7 cellular contexts compared by ENCODE assay signal in genomic region chr16:10966563-10966962, GRCh38. TPM values are rescaled to one million over a fixed set of nuclear protein-coding genes. Genes with fewer than 3 reads are reported as not detected.
DNase-seq lines count a peak whose midpoint lies in the region; ATAC-seq lines count a peak whose summit lies in the region.
"Not testable (repeated sequence)": the region's sequence is repeated elsewhere in the genome, so short reads cannot be mapped to it uniquely, and the experiment has no call there.

No MANE protein-coding gene starts in this region.

- peak in 1 of 5 donors; percentile 51 for DNase-seq in CD4-positive, alpha-beta memory T cell
- DNase-seq in OCI-M1 (lab: John Stamatoyannopoulos, UW) = peak; percentile 84
- peak; percentile 71 for DNase-seq in activated CD4-positive, alpha-beta T cell treated with anti-CD3 and anti-CD28 coated beads, Interleukin-2, amount 10 ng/mL, durations not matched to agents 24 days and 14 days
- not testable (repeated sequence) for DNase-seq in activated T-cell treated with anti-CD3 and anti-CD28 coated beads, Interleukin-2, amount 50 U/mL, for 4 hours
- peak; percentile 61 for DNase-seq in stimulated activated CD4-positive, alpha-beta T cell treated with anti-CD3 and anti-CD28 coated beads, Interleukin-1b, Interleukin-23, amount 100 ng/mL, for 48 hours

- H3K4me3 Mint-ChIP-seq in CD4-positive, alpha-beta memory T cell = peak overlapping the region in 1 of 8 donors; percentile 21
- H3K4me3 Mint-ChIP-seq in activated CD4-positive, alpha-beta T cell treated with anti-CD3 and anti-CD28 coated beads, Interleukin-2, amount 10 ng/mL, durations not matched to agents 24 days and 14 days = peak overlapping the region; percentile 29
- H3K4me3 Mint-ChIP-seq in activated T-cell treated with anti-CD3 and anti-CD28 coated beads, Interleukin-2, amount 50 U/mL, for 4 hours = peak overlapping the region; percentile 30
- H3K4me3 Mint-ChIP-seq in activated naive CD4-positive, alpha-beta T cell treated with anti-CD3 and anti-CD28 coated beads, Interleukin-2, amount 50 U/mL, for 24 hours = peak overlapping the region; percentile 3
- H3K4me3 Mint-ChIP-seq in dendritic cell treated with granulocyte-macrophage colony-stimulating factor and Interleukin-4, amounts not matched to agents 40 ng/mL and 50 ng/mL, for 4 days = not testable (repeated sequence)

- CTCF ChIA-PET in CD4-positive, alpha-beta memory T cell (lab: Charles Lee; ENCODE audit: partially characterized antibody) = interaction anchor here (11.6 to 13.2 kb wide), 2 partner anchors 16 to 290 kb away, joined by 120 to 197 read pairs; partner anchors contain the start of gene SOCS1

- POLR2A ChIA-PET in CD4-positive, alpha-beta memory T cell (lab: Charles Lee; ENCODE audit: partially characterized antibody) = interaction anchor here (7.3 kb wide), 1 partner anchor 290 kb away, joined by 83 read pairs; the partner anchor contains the start of gene SOCS1

- not testable (repeated sequence) for H3K27me3 ChIP-seq in CD4-positive, alpha-beta memory T cell (ENCODE audit: insufficient read depth, low read length)

- H3K27ac ChIP-seq in CD4-positive, alpha-beta memory T cell (ENCODE audit: low read depth, low read length) = not testable (repeated sequence)

- not testable (repeated sequence) for H3K4me3 ChIP-seq in CD4-positive, alpha-beta memory T cell (ENCODE audit: low read length in 2 of 2)

- not testable (repeated sequence) for H3K9me3 Mint-ChIP-seq in CD4-positive, alpha-beta memory T cell; activated CD4-positive, alpha-beta T cell treated with anti-CD3 and anti-CD28 coated beads, Interleukin-2, amount 10 ng/mL, durations not matched to agents 24 days and 14 days; activated T-cell treated with anti-CD3 and anti-CD28 coated beads, Interleukin-2, amount 50 U/mL, for 4 hours; activated naive CD4-positive, alpha-beta T cell treated with anti-CD3 and anti-CD28 coated beads, Interleukin-2, amount 50 U/mL, for 24 hours; dendritic cell treated with granulocyte-macrophage colony-stimulating factor and Interleukin-4, amounts not matched to agents 40 ng/mL and 50 ng/mL, for 4 days

- intact Hi-C loops in CD4-positive, alpha-beta memory T cell (cut with micrococcal nuclease) = not testable (repeated sequence)
- intact Hi-C loops in activated CD4-positive, alpha-beta T cell treated with anti-CD3 and anti-CD28 coated beads, Interleukin-2, amount 10 ng/mL, durations not matched to agents 24 days and 14 days (cut with micrococcal nuclease) = loop anchor here (5.0 to 10.0 kb wide), 2 partner anchors 191 to 618 kb away; partner anchors contain the start of gene LITAF
- intact Hi-C loops in dendritic cell treated with granulocyte-macrophage colony-stimulating factor and Interleukin-4, amounts not matched to agents 40 ng/mL and 50 ng/mL, for 4 days (cut with micrococcal nuclease) = loop anchor here (10.0 kb wide), 1 partner anchor 388 kb away; no protein-coding TSS in a partner anchor

- not testable (repeated sequence) for H3K27me3 Mint-ChIP-seq in CD4-positive, alpha-beta memory T cell; activated CD4-positive, alpha-beta T cell treated with anti-CD3 and anti-CD28 coated beads, Interleukin-2, amount 10 ng/mL, durations not matched to agents 24 days and 14 days; activated T-cell treated with anti-CD3 and anti-CD28 coated beads, Interleukin-2, amount 50 U/mL, for 4 hours (ENCODE audit: low read depth); activated naive CD4-positive, alpha-beta T cell treated with anti-CD3 and anti-CD28 coated beads, Interleukin-2, amount 50 U/mL, for 24 hours; dendritic cell treated with granulocyte-macrophage colony-stimulating factor and Interleukin-4, amounts not matched to agents 40 ng/mL and 50 ng/mL, for 4 days

- peaks cover 15% of the 10 kb centered on the region for H3K36me3 ChIP-seq in CD4-positive, alpha-beta memory T cell (ENCODE audit: insufficient read depth, low read length)

- peak overlapping the region in 5 of 7 donors; percentile 24 to 91 (median 79) for H3K27ac Mint-ChIP-seq in CD4-positive, alpha-beta memory T cell
- peak overlapping the region; percentile 88 for H3K27ac Mint-ChIP-seq in activated CD4-positive, alpha-beta T cell treated with anti-CD3 and anti-CD28 coated beads, Interleukin-2, amount 10 ng/mL, durations not matched to agents 24 days and 14 days
- H3K27ac Mint-ChIP-seq in activated naive CD4-positive, alpha-beta T cell treated with anti-CD3 and anti-CD28 coated beads, Interleukin-2, amount 50 U/mL, for 24 hours = peak overlapping the region; percentile 87
- peak overlapping the region; percentile 76 for H3K27ac Mint-ChIP-seq in dendritic cell treated with granulocyte-macrophage colony-stimulating factor and Interleukin-4, amounts not matched to agents 40 ng/mL and 50 ng/mL, for 4 days

- peak in 1 of 2 donors; percentile 11 for ATAC-seq in activated T-cell treated with anti-CD3 and anti-CD28 coated beads, Interleukin-2, amount 50 U/mL, for 4 hours

- peaks cover 23 to 39% (median 27%) of the 10 kb centered on the region in 4 donors for H3K4me1 Mint-ChIP-seq in CD4-positive, alpha-beta memory T cell
- peaks cover 58% of the 10 kb centered on the region for H3K4me1 Mint-ChIP-seq in activated CD4-positive, alpha-beta T cell treated with anti-CD3 and anti-CD28 coated beads, Interleukin-2, amount 10 ng/mL, durations not matched to agents 24 days and 14 days
- peaks cover 45% of the 10 kb centered on the region for H3K4me1 Mint-ChIP-seq in activated T-cell treated with anti-CD3 and anti-CD28 coated beads, Interleukin-2, amount 50 U/mL, for 4 hours (ENCODE audit: low read depth)
- H3K4me1 Mint-ChIP-seq in activated naive CD4-positive, alpha-beta T cell treated with anti-CD3 and anti-CD28 coated beads, Interleukin-2, amount 50 U/mL, for 24 hours = peaks cover 24% of the 10 kb centered on the region
- H3K4me1 Mint-ChIP-seq in dendritic cell treated with granulocyte-macrophage colony-stimulating factor and Interleukin-4, amounts not matched to agents 40 ng/mL and 50 ng/mL, for 4 days (ENCODE audit: low read depth) = peaks cover 70% of the 10 kb centered on the region

- peaks cover 40 to 53% of the 10 kb centered on the region in 2 donors for H3K36me3 Mint-ChIP-seq in CD4-positive, alpha-beta memory T cell
- peaks cover 59% of the 10 kb centered on the region for H3K36me3 Mint-ChIP-seq in activated CD4-positive, alpha-beta T cell treated with anti-CD3 and anti-CD28 coated beads, Interleukin-2, amount 10 ng/mL, durations not matched to agents 24 days and 14 days (ENCODE audit: low read depth)
- H3K36me3 Mint-ChIP-seq in activated T-cell treated with anti-CD3 and anti-CD28 coated beads, Interleukin-2, amount 50 U/mL, for 4 hours (ENCODE audit: insufficient read depth) = peaks cover 43% of the 10 kb centered on the region
- H3K36me3 Mint-ChIP-seq in activated naive CD4-positive, alpha-beta T cell treated with anti-CD3 and anti-CD28 coated beads, Interleukin-2, amount 50 U/mL, for 24 hours = peaks cover 14% of the 10 kb centered on the region
- H3K36me3 Mint-ChIP-seq in dendritic cell treated with granulocyte-macrophage colony-stimulating factor and Interleukin-4, amounts not matched to agents 40 ng/mL and 50 ng/mL, for 4 days (ENCODE audit: low read depth) = peaks cover 74% of the 10 kb centered on the region

- H3K9me3 ChIP-seq in CD4-positive, alpha-beta memory T cell (ENCODE audit: control insufficient read depth in 1 of 2, low read length in 2 of 2) = not testable (repeated sequence)

- peaks cover 21% of the 10 kb centered on the region for H3K4me1 ChIP-seq in CD4-positive, alpha-beta memory T cell (ENCODE audit: insufficient read depth, low read length)

RNA-seq across cellular contexts. Expression of gene CLEC16A, which starts 22.2 kb away (rescaled TPM):
- 10 to 100 TPM; 24.8 to 28.4 TPM for total RNA-seq in CD4-positive, alpha-beta memory T cell
- 10 to 100 TPM in 1 of 2 donors, 1 to 10 TPM in 1; 5.2 to 24.1 TPM for polyA plus RNA-seq in CD4-positive, alpha-beta memory T cell
- 35.9 and 36.2 TPM in 2 replicates for total RNA-seq in activated CD4-positive, alpha-beta T cell treated with anti-CD3 and anti-CD28 coated beads, Interleukin-2, amount 10 ng/mL, durations not matched to agents 24 days and 14 days
- total RNA-seq in activated T-cell treated with anti-CD3 and anti-CD28 coated beads, Interleukin-2, amount 50 U/mL, for 4 hours = 10 to 100 TPM; 25.2 to 26.4 (median 26.3) TPM

RNA-seq across cellular contexts. Expression of gene DEXI, which starts 24.3 kb away (rescaled TPM):
- total RNA-seq in CD4-positive, alpha-beta memory T cell = 10 to 100 TPM; 37.9 to 41.2 TPM
- polyA plus RNA-seq in CD4-positive, alpha-beta memory T cell = 10 to 100 TPM; 60.2 to 66.3 TPM
- 35.6 and 38.0 TPM in 2 replicates for total RNA-seq in activated CD4-positive, alpha-beta T cell treated with anti-CD3 and anti-CD28 coated beads, Interleukin-2, amount 10 ng/mL, durations not matched to agents 24 days and 14 days
- total RNA-seq in activated T-cell treated with anti-CD3 and anti-CD28 coated beads, Interleukin-2, amount 50 U/mL, for 4 hours = 10 to 100 TPM; 27.0 to 30.2 (median 29.5) TPM
